In the genomic region with DNA sequence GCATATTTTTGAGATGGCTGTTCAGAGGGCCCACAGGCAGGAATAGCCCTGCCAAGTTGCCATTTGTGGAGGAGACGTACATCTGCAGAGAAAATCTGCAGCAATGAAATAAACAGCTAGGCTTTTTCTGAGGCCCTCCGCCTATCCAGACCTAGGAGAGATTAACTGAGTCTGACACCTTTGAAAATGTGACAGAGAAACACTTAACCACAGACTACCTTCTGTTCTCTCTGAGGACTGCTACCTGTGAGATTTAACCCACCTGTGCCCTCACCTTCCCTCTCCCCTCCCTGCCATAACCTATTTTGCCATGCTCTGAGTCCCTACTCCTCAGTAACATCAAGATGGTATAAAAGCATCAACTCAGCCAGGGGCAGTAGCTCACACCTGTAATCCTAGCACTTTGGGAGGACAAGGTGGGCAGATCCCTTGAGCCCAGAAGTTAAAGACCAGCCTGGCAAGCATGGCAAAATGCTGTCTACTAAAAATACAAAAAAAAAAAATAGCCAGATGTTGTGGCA, we compare ENCODE assay signal across 18 cellular contexts.
"Had no signal": no experiment of that assay in that cellular context is flagged by ENCODE, and none has a peak within 500 bp of the region (broad histone marks: within the 10 kb centered on the region; RNA-seq: fewer than 3 reads in every experiment).

No MANE protein-coding gene starts in this region.

- H3K27ac ChIP-seq: esophagus squamous epithelium, heart left ventricle, psoas muscle, right lobe of liver, suprapubic skin had no signal

- H3K9me3 Mint-ChIP-seq: activated naive CD8-positive, alpha-beta T cell treated with anti-CD3 and anti-CD28 coated beads for 36 hours; natural killer cell had no signal

- H3K4me1 Mint-ChIP-seq: natural killer cell had no signal

- H3K27ac Mint-ChIP-seq: activated CD4-positive, alpha-beta T cell treated with anti-CD3 and anti-CD28 coated beads, Interleukin-2, amount 10 ng/mL, durations not matched to agents 7 days and 5 days; activated naive CD8-positive, alpha-beta T cell treated with anti-CD3 and anti-CD28 coated beads for 36 hours; natural killer cell had no signal

- DNase-seq: activated CD4-positive, alpha-beta T cell treated with anti-CD3 and anti-CD28 coated beads, Interleukin-2, amount 10 ng/mL, durations not matched to agents 7 days and 5 days; activated CD4-positive, CD25-positive, alpha-beta regulatory T cell; activated effector memory CD4-positive, alpha-beta T cell treated with Interleukin-2 at 50 U/mL for 16 hours; activated naive CD8-positive, alpha-beta T cell treated with anti-CD3 and anti-CD28 coated beads for 36 hours; activated T-cell treated with anti-CD3 and anti-CD28 coated beads for 4 hours; aorta; esophagus squamous epithelium; foreskin melanocyte; heart left ventricle; natural killer cell; psoas muscle; stimulated activated CD4-positive, alpha-beta T cell treated with anti-CD3 and anti-CD28 coated beads, Interleukin-2, amount 100 ng/mL, for 24 hours; stimulated activated naive CD4-positive, alpha-beta T cell treated with Interleukin-2 at 50 U/mL for 16 hours; T-helper 17 cell had no signal

- H3K36me3 Mint-ChIP-seq: activated naive CD8-positive, alpha-beta T cell treated with anti-CD3 and anti-CD28 coated beads for 36 hours; natural killer cell had no signal

- H3K4me3 ChIP-seq: esophagus squamous epithelium, heart left ventricle, lung, psoas muscle, right lobe of liver, suprapubic skin had no signal

- H3K27me3 ChIP-seq: esophagus squamous epithelium, heart left ventricle, right lobe of liver, suprapubic skin had no signal

- H3K9me3 ChIP-seq: esophagus squamous epithelium, heart left ventricle, psoas muscle, right lobe of liver, suprapubic skin had no signal

- H3K36me3 ChIP-seq: esophagus squamous epithelium, heart left ventricle, right lobe of liver, suprapubic skin had no signal

- H3K4me3 Mint-ChIP-seq: activated CD4-positive, alpha-beta T cell treated with anti-CD3 and anti-CD28 coated beads, Interleukin-2, amount 10 ng/mL, durations not matched to agents 7 days and 5 days; activated naive CD8-positive, alpha-beta T cell treated with anti-CD3 and anti-CD28 coated beads for 36 hours; natural killer cell; T-helper 17 cell had no signal

- ATAC-seq: heart left ventricle, left colon, natural killer cell, psoas muscle, right lobe of liver, T-helper 17 cell had no signal

- H3K27me3 Mint-ChIP-seq: activated CD4-positive, alpha-beta T cell treated with anti-CD3 and anti-CD28 coated beads, Interleukin-2, amount 10 ng/mL, durations not matched to agents 7 days and 5 days; activated naive CD8-positive, alpha-beta T cell treated with anti-CD3 and anti-CD28 coated beads for 36 hours; T-helper 17 cell had no signal
